Comparison of ENCODE assay signal across 5 cellular contexts in the genomic region with DNA sequence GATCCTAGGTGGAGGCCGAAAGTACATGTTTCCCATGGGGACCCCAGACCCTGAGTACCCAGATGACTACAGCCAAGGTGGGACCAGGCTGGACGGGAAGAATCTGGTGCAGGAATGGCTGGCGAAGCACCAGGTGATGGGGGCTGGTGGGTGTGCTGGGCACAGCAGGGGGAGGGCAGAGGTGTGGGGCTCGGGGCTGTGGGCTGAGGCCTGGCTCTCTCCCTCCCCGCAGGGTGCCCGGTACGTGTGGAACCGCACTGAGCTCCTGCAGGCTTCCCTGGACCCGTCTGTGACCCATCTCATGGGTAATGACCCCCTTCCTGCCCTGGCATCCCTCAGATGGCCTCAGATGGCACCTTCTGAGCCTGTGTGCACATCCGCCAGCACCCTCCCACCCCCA. TPM values are rescaled to one million over a fixed set of nuclear protein-coding genes. Genes with fewer than 3 reads are reported as not detected.
"Had no signal": no experiment of that assay in that cellular context is flagged by ENCODE, and none has a peak within 500 bp of the region (broad histone marks: within the 10 kb centered on the region; RNA-seq: fewer than 3 reads in every experiment).

No MANE protein-coding gene starts in this region.

RNA-seq across cellular contexts. Expression of a gene that starts 1.6 kb away (rescaled TPM):
- total RNA-seq: GM23248, H4, HFFc6, HT1080, IMR-90 had no signal
- polyA plus RNA-seq: GM23248, IMR-90 had no signal

RNA-seq across cellular contexts. Expression of a gene that starts 29.7 kb away (rescaled TPM):
- total RNA-seq: GM23248, HFFc6, HT1080, IMR-90 had no signal
- polyA plus RNA-seq: GM23248, IMR-90 had no signal

RNA-seq across cellular contexts. Expression of a gene that starts 47.7 kb away (rescaled TPM):
- total RNA-seq: GM23248, H4, HFFc6, HT1080, IMR-90 had no signal
- polyA plus RNA-seq: GM23248, IMR-90 had no signal
